In the genomic region with DNA sequence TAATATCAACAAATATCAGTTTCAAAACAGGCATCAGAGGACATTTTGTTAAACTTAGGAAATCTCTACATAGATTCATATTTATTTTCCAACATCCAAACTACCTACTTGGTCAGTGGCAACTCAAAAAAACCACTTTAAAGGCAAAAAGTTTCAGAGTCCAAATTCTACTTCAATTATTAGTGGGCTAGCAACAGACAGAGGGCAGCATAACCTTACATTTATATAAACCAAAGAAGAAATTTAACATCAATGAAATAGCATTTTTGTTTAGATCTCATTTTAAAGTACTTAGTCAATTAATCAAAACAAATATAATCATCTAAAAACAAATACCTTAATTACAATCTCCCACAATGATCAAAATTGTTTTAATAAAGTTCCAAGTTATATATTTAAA, we compare ENCODE assay signal across 10 cellular contexts. TPM values are rescaled to one million over a fixed set of nuclear protein-coding genes. Genes with fewer than 3 reads are reported as not detected.
A peak's percentile ranks its signal among the peaks of the same experiment; 100 is the strongest.
DNase-seq lines count a peak whose midpoint lies in the region; ATAC-seq and TF ChIP-seq lines count a peak whose summit lies in the region.
"Had no signal": no experiment of that assay in that cellular context is flagged by ENCODE, and none has a peak within 500 bp of the region (broad histone marks: within the 10 kb centered on the region; RNA-seq: fewer than 3 reads in every experiment).

No MANE protein-coding gene starts in this region.

- POLR2A ChIA-PET in RWPE1 (lab: Yijun Ruan, JAX; ENCODE audit: low non-redundant PET), result no interaction called here
- POLR2A ChIA-PET in naive thymus-derived CD8-positive, alpha-beta T cell (lab: Charles Lee), result no interaction called here

- H3K27me3 ChIP-seq in left ventricle myocardium inferior (ENCODE audit: low read depth), result no peaks in the 10 kb centered on the region
- no peaks in the 10 kb centered on the region for H3K27me3 ChIP-seq in right cardiac atrium (ENCODE audit: control insufficient read depth, insufficient read depth)

- CTCF ChIA-PET in RWPE1 (lab: Yijun Ruan, JAX), result no interaction called here

- H3K4me1 ChIP-seq in left ventricle myocardium inferior (no peaks in the 10 kb centered on the region), right cardiac atrium (ENCODE audit: control insufficient read depth, insufficient read depth, low read length) (no peaks in the 10 kb centered on the region), mucosa of descending colon (ENCODE audit: low read depth) (no peaks in the 10 kb centered on the region)

- H3K36me3 Mint-ChIP-seq in naive thymus-derived CD8-positive, alpha-beta T cell, result peaks cover 0 to 54% (median 8%) of the 10 kb centered on the region in 3 donors

- peak; percentile 44 for TF ChIP-seq CTCF in left ventricle myocardium inferior (IDR thresholded peaks at IDR 0.05; ENCODE audit: borderline replicate concordance)
- 0 out of 2 replicates have a peak, but pooled peaks have one; percentile 18 for TF ChIP-seq CTCF in RWPE1 (conservative IDR thresholded peaks at IDR 0.05; ENCODE audit: low read depth)
- peak; percentile 55 for TF ChIP-seq CTCF in fibroblast of pulmonary artery (IDR thresholded peaks at IDR 0.05; ENCODE audit: low read length, missing control alignments)
- no peak for TF ChIP-seq CTCF in mucosa of descending colon (IDR thresholded peaks at IDR 0.05)

- H3K4me3 ChIP-seq in left ventricle myocardium inferior, result no peak overlapping the region
- H3K4me3 ChIP-seq in right cardiac atrium (ENCODE audit: low read length), result no peak overlapping the region
- H3K4me3 ChIP-seq in fibroblast of pulmonary artery (replicated peaks; ENCODE audit: low read depth, low read length), result no peak overlapping the region
- H3K4me3 ChIP-seq in mucosa of descending colon, result no peak overlapping the region

- H3K27me3 Mint-ChIP-seq in naive thymus-derived CD8-positive, alpha-beta T cell, result no peaks in the 10 kb centered on the region
- H3K27me3 Mint-ChIP-seq: stimulated activated naive CD8-positive, alpha-beta T cell treated with anti-CD3 and anti-CD28 coated beads, Interleukin-15, amount 100 ng/mL, for 72 hours had no signal

- H3K27ac ChIP-seq in left ventricle myocardium inferior (replicated peaks) (no peak overlapping the region), right cardiac atrium (ENCODE audit: low read length) (no peak overlapping the region), RWPE1 (no peak overlapping the region)

- H3K9me3 ChIP-seq in left ventricle myocardium inferior (replicated peaks) (no peaks in the 10 kb centered on the region), right cardiac atrium (ENCODE audit: control insufficient read depth, low read length) (no peaks in the 10 kb centered on the region), mucosa of descending colon (no peaks in the 10 kb centered on the region)

- ATAC-seq in right cardiac atrium (no peak), mucosa of descending colon (no peak)
- ATAC-seq in naive thymus-derived CD8-positive, alpha-beta T cell, result no peak
- ATAC-seq: left colon; stimulated activated naive CD8-positive, alpha-beta T cell treated with anti-CD3 and anti-CD28 coated beads, Interleukin-15, amount 100 ng/mL, for 72 hours had no signal

- peaks cover 15% of the 10 kb centered on the region for H3K36me3 ChIP-seq in left ventricle myocardium inferior
- H3K36me3 ChIP-seq in mucosa of descending colon (ENCODE audit: low read depth), result no peaks in the 10 kb centered on the region

- no peak overlapping the region for H3K4me3 Mint-ChIP-seq in naive thymus-derived CD8-positive, alpha-beta T cell
- H3K4me3 Mint-ChIP-seq: stimulated activated naive CD8-positive, alpha-beta T cell treated with anti-CD3 and anti-CD28 coated beads, Interleukin-15, amount 100 ng/mL, for 72 hours had no signal

- no peaks in the 10 kb centered on the region for H3K4me1 Mint-ChIP-seq in naive thymus-derived CD8-positive, alpha-beta T cell
- H3K4me1 Mint-ChIP-seq: stimulated activated naive CD8-positive, alpha-beta T cell treated with anti-CD3 and anti-CD28 coated beads, Interleukin-15, amount 100 ng/mL, for 72 hours had no signal

- no peaks in the 10 kb centered on the region for H3K9me3 Mint-ChIP-seq in naive thymus-derived CD8-positive, alpha-beta T cell
- H3K9me3 Mint-ChIP-seq: stimulated activated naive CD8-positive, alpha-beta T cell treated with anti-CD3 and anti-CD28 coated beads, Interleukin-15, amount 100 ng/mL, for 72 hours had no signal

- no peak for DNase-seq in left ventricle myocardium inferior
- DNase-seq in right cardiac atrium, result no peak
- DNase-seq in RWPE1 (ENCODE audit: low spot score), result peak; percentile 4
- peak; percentile 57 for DNase-seq in fibroblast of pulmonary artery (ENCODE audit: low read depth)
- no peak for DNase-seq in mesenteric fat pad (ENCODE audit: low spot score)
- no peak for DNase-seq in NCI-H2081 treated with DMSO at 0.1 percent for 48 hours (lab: John Stamatoyannopoulos, UW)
- DNase-seq in mucosa of descending colon, result no peak
- no peak for DNase-seq in naive thymus-derived CD8-positive, alpha-beta T cell
- DNase-seq: left colon; stimulated activated naive CD8-positive, alpha-beta T cell treated with anti-CD3 and anti-CD28 coated beads, Interleukin-15, amount 100 ng/mL, for 72 hours had no signal

- intact Hi-C loops in left ventricle myocardium inferior (cut with micrococcal nuclease) (no loop called here), right cardiac atrium (cut with DNase I) (no loop called here), mucosa of descending colon (cut with DNase I, micrococcal nuclease) (no loop called here)

- no peak overlapping the region for H3K27ac Mint-ChIP-seq in naive thymus-derived CD8-positive, alpha-beta T cell
- H3K27ac Mint-ChIP-seq: stimulated activated naive CD8-positive, alpha-beta T cell treated with anti-CD3 and anti-CD28 coated beads, Interleukin-15, amount 100 ng/mL, for 72 hours had no signal

RNA-seq across cellular contexts. Expression of a gene that starts 33.3 kb away (rescaled TPM):
- total RNA-seq in left ventricle myocardium inferior (10.6 TPM), right cardiac atrium (1 to 10 TPM; 6.6 to 7.9 (median 7.4) TPM), mesenteric fat pad (8.1 TPM), mucosa of descending colon (10 to 100 TPM; 13.0 to 15.3 (median 15.2) TPM)
- polyA plus RNA-seq in right cardiac atrium, result 3.8 TPM
- 10 to 100 TPM; 25.4 to 26.6 TPM for total RNA-seq in naive thymus-derived CD8-positive, alpha-beta T cell
- polyA plus RNA-seq in naive thymus-derived CD8-positive, alpha-beta T cell, result 1 to 10 TPM; 2.6 to 4.8 (median 3.2) TPM

Comparison
In these comparisons a context has a peak if more than half of its experiments do, and no peak if none do; other contexts are left out.
1. DNase-seq: peak in RWPE1 (single experiment) and fibroblast of pulmonary artery (single experiment); none in left ventricle myocardium inferior (single experiment), right cardiac atrium (0 of 3), mesenteric fat pad (single experiment), NCI-H2081 treated with DMSO at 0.1 percent for 48 hours (single experiment), mucosa of descending colon (0 of 3) and naive thymus-derived CD8-positive, alpha-beta T cell (0 of 10).